In the genomic region with DNA sequence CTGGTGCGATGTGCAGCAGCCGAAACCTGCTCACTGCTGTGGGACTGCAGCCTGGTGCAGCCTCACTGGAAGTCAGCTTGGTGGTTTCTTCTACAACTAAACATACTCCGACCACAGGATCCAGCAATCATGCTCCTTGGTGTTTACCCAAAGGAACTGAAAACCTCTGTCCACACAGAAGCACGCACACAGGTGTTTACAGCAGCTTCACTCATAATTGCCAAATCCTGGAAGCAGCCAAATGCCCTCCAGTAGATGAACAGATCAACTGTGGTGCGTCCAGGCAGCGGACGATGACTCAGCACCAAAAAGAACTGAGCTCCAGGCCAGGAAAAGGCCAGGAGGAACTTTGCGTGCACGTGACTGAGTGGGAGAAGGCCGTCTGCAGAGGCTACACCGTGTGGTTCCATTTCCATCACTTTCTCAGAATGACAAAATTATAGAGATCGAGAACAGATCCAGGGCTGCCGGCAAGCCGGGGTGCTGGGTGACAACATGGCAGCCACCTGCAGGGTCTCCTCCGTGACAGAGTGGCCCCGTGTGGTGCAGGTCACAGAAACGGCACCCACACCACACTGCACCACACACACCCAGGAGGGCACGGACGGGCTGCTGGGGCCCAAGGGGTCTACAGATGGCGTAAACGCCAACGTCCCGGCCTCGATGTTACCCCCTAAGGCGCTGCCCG, we compare ENCODE assay signal across 1 cellular context.
TF ChIP-seq lines count a peak whose summit lies in the region.

No MANE protein-coding gene starts in this region.

TF ChIP-seq in HepG2, 621 proteins besides CTCF, POLR2A, EP300 and RAD21 (continued from another document and continues in another):
- TF ChIP-seq ZSCAN22 (CRISPR knock-in tag; IDR thresholded peaks at IDR 0.05), result no peak
- no peak for TF ChIP-seq CC2D1A (CRISPR knock-in tag; IDR thresholded peaks at IDR 0.05)
- TF ChIP-seq REXO4 (CRISPR knock-in tag; IDR thresholded peaks at IDR 0.05; ENCODE audit: borderline replicate concordance), result no peak
- TF ChIP-seq CEBPZ (IDR thresholded peaks at IDR 0.05; ENCODE audit: low read length), result no peak
- TF ChIP-seq, protein P1, sequence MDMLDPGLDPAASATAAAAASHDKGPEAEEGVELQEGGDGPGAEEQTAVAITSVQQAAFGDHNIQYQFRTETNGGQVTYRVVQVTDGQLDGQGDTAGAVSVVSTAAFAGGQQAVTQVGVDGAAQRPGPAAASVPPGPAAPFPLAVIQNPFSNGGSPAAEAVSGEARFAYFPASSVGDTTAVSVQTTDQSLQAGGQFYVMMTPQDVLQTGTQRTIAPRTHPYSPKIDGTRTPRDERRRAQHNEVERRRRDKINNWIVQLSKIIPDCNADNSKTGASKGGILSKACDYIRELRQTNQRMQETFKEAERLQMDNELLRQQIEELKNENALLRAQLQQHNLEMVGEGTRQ (IDR thresholded peaks at IDR 0.05; ENCODE audit: low read depth, low read length), result no peak
- TF ChIP-seq, protein P1 (CRISPR knock-in tag; IDR thresholded peaks at IDR 0.05; ENCODE audit: borderline replicate concordance), result no peak; the same call in 1 of the 2 replicates
- no peak for TF ChIP-seq ZSCAN12 (CRISPR knock-in tag; IDR thresholded peaks at IDR 0.05)
- no peak for TF ChIP-seq ZXDC (CRISPR knock-in tag; IDR thresholded peaks at IDR 0.05)
- TF ChIP-seq, protein P2, sequence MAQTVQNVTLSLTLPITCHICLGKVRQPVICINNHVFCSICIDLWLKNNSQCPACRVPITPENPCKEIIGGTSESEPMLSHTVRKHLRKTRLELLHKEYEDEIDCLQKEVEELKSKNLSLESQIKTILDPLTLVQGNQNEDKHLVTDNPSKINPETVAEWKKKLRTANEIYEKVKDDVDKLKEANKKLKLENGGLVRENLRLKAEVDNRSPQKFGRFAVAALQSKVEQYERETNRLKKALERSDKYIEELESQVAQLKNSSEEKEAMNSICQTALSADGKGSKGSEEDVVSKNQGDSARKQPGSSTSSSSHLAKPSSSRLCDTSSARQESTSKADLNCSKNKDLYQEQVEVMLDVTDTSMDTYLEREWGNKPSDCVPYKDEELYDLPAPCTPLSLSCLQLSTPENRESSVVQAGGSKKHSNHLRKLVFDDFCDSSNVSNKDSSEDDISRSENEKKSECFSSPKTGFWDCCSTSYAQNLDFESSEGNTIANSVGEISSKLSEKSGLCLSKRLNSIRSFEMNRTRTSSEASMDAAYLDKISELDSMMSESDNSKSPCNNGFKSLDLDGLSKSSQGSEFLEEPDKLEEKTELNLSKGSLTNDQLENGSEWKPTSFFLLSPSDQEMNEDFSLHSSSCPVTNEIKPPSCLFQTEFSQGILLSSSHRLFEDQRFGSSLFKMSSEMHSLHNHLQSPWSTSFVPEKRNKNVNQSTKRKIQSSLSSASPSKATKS (CRISPR knock-in tag; IDR thresholded peaks at IDR 0.05), result no peak
- TF ChIP-seq, protein P3, sequence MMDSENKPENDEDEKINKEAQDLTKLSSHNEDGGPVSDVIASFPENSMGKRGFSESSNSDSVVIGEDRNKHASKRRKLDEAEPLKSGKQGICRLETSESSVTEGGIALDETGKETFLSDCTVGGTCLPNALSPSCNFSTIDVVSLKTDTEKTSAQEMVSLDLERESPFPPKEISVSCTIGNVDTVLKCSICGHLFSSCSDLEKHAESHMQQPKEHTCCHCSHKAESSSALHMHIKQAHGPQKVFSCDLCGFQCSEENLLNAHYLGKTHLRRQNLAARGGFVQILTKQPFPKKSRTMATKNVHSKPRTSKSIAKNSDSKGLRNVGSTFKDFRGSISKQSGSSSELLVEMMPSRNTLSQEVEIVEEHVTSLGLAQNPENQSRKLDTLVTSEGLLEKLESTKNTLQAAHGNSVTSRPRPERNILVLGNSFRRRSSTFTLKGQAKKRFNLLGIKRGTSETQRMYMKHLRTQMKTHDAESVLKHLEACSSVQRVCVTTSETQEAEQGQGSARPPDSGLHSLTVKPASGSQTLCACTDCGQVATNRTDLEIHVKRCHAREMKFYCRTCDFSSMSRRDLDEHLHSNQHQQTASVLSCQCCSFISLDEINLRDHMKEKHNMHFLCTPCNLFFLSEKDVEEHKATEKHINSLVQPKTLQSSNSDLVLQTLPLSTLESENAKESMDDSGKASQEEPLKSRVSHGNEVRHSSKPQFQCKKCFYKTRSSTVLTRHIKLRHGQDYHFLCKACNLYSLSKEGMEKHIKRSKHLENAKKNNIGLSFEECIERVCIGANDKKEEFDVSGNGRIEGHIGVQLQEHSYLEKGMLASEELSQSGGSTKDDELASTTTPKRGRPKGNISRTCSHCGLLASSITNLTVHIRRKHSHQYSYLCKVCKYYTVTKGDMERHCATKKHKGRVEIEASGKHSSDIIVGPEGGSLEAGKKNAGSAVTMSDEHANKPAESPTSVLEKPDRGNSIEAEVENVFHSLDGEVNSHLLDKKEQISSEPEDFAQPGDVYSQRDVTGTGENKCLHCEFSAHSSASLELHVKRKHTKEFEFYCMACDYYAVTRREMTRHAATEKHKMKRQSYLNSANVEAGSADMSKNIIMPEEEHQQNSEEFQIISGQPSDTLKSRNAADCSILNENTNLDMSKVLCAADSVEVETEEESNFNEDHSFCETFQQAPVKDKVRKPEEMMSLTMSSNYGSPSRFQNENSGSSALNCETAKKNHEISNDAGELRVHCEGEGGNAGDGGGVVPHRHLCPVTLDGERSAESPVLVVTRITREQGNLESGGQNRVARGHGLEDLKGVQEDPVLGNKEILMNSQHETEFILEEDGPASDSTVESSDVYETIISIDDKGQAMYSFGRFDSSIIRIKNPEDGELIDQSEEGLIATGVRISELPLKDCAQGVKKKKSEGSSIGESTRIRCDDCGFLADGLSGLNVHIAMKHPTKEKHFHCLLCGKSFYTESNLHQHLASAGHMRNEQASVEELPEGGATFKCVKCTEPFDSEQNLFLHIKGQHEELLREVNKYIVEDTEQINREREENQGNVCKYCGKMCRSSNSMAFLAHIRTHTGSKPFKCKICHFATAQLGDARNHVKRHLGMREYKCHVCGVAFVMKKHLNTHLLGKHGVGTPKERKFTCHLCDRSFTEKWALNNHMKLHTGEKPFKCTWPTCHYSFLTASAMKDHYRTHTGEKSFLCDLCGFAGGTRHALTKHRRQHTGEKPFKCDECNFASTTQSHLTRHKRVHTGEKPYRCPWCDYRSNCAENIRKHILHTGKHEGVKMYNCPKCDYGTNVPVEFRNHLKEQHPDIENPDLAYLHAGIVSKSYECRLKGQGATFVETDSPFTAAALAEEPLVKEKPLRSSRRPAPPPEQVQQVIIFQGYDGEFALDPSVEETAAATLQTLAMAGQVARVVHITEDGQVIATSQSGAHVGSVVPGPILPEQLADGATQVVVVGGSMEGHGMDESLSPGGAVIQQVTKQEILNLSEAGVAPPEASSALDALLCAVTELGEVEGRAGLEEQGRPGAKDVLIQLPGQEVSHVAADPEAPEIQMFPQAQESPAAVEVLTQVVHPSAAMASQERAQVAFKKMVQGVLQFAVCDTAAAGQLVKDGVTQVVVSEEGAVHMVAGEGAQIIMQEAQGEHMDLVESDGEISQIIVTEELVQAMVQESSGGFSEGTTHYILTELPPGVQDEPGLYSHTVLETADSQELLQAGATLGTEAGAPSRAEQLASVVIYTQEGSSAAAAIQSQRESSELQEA (CRISPR knock-in tag; IDR thresholded peaks at IDR 0.05; ENCODE audit: not compliant biosample characterization), result no peak
- TF ChIP-seq, protein P4, sequence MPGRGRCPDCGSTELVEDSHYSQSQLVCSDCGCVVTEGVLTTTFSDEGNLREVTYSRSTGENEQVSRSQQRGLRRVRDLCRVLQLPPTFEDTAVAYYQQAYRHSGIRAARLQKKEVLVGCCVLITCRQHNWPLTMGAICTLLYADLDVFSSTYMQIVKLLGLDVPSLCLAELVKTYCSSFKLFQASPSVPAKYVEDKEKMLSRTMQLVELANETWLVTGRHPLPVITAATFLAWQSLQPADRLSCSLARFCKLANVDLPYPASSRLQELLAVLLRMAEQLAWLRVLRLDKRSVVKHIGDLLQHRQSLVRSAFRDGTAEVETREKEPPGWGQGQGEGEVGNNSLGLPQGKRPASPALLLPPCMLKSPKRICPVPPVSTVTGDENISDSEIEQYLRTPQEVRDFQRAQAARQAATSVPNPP (CRISPR knock-in tag; IDR thresholded peaks at IDR 0.05), result no peak
- TF ChIP-seq, protein P5, sequence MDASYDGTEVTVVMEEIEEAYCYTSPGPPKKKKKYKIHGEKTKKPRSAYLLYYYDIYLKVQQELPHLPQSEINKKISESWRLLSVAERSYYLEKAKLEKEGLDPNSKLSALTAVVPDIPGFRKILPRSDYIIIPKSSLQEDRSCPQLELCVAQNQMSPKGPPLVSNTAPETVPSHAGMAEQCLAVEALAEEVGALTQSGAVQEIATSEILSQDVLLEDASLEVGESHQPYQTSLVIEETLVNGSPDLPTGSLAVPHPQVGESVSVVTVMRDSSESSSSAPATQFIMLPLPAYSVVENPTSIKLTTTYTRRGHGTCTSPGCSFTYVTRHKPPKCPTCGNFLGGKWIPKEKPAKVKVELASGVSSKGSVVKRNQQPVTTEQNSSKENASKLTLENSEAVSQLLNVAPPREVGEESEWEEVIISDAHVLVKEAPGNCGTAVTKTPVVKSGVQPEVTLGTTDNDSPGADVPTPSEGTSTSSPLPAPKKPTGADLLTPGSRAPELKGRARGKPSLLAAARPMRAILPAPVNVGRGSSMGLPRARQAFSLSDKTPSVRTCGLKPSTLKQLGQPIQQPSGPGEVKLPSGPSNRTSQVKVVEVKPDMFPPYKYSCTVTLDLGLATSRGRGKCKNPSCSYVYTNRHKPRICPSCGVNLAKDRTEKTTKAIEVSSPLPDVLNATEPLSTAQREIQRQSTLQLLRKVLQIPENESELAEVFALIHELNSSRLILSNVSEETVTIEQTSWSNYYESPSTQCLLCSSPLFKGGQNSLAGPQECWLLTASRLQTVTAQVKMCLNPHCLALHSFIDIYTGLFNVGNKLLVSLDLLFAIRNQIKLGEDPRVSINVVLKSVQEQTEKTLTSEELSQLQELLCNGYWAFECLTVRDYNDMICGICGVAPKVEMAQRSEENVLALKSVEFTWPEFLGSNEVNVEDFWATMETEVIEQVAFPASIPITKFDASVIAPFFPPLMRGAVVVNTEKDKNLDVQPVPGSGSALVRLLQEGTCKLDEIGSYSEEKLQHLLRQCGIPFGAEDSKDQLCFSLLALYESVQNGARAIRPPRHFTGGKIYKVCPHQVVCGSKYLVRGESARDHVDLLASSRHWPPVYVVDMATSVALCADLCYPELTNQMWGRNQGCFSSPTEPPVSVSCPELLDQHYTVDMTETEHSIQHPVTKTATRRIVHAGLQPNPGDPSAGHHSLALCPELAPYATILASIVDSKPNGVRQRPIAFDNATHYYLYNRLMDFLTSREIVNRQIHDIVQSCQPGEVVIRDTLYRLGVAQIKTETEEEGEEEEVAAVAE (CRISPR knock-in tag; IDR thresholded peaks at IDR 0.05; ENCODE audit: borderline replicate concordance), result no peak
- TF ChIP-seq, protein P6, sequence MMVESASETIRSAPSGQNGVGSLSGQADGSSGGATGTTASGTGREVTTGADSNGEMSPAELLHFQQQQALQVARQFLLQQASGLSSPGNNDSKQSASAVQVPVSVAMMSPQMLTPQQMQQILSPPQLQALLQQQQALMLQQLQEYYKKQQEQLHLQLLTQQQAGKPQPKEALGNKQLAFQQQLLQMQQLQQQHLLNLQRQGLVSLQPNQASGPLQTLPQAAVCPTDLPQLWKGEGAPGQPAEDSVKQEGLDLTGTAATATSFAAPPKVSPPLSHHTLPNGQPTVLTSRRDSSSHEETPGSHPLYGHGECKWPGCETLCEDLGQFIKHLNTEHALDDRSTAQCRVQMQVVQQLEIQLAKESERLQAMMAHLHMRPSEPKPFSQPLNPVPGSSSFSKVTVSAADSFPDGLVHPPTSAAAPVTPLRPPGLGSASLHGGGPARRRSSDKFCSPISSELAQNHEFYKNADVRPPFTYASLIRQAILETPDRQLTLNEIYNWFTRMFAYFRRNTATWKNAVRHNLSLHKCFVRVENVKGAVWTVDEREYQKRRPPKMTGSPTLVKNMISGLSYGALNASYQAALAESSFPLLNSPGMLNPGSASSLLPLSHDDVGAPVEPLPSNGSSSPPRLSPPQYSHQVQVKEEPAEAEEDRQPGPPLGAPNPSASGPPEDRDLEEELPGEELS (CRISPR knock-in tag; IDR thresholded peaks at IDR 0.05), result 0 out of 2 replicates have a peak, but pooled peaks have one; percentile 20
- TF ChIP-seq MXD4 (CRISPR knock-in tag; IDR thresholded peaks at IDR 0.05), result no peak
- TF ChIP-seq ZFYVE20 (CRISPR knock-in tag; IDR thresholded peaks at IDR 0.05; ENCODE audit: borderline replicate concordance, low read depth), result no peak
- TF ChIP-seq CENPX (CRISPR knock-in tag; IDR thresholded peaks at IDR 0.05), result no peak
- no peak for TF ChIP-seq SNAI1 (CRISPR knock-in tag; IDR thresholded peaks at IDR 0.05; ENCODE audit: borderline replicate concordance)
